In the genomic region with DNA sequence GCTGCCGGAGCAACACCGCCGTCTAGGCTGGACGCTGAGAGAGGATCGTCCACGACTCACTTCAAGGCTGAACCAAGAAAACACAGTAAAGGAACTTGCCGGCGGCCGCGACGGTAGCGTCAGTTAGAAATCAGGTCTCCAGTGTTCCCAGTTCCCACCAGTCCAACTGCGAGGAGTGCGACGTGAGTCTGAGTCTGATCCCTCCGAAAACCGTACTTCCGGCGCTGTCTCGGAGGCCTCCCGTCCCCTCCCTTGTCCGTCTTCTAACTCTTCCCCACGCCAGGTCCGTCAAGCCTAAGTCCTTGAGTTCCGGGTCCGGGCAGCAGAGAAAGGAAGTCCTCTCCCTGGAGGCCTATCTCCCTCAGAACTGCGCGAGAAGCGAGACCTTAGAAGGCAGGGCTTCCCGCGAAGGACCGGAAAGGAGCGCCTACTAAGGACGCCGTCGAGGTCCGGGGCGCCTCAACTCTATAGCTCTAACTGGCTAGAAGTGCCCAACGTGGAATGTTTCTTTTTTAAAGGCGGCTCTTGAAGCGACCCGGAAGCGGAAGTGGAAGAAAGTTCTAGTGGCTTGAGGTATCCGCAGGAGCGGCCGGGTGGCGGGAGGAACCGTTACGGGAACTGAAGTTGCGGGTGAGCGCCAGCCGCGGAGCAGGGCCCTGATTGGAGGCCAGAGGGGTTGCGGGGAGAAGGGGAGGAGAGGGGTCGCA, we compare ENCODE assay signal across 8 cellular contexts. TPM values are rescaled to one million over a fixed set of nuclear protein-coding genes. Genes with fewer than 3 reads are reported as not detected.
DNase-seq lines count a peak whose midpoint lies in the region; ATAC-seq and TF ChIP-seq lines count a peak whose summit lies in the region.

A gene with protein sequence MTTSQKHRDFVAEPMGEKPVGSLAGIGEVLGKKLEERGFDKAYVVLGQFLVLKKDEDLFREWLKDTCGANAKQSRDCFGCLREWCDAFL (plus strand): TSS at position 563 of the 707 bp plus-strand sequence. CDS start 748 bp downstream, outside the sequence.
A gene with protein sequence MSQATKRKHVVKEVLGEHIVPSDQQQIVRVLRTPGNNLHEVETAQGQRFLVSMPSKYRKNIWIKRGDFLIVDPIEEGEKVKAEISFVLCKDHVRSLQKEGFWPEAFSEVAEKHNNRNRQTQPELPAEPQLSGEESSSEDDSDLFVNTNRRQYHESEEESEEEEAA (minus strand): TSS at position 217 of the 707 bp plus-strand sequence. CDS start 1,768 bp downstream, outside the sequence.

- no peaks in the 10 kb centered on the region for H3K27me3 ChIP-seq in Peyer's patch
- H3K27me3 ChIP-seq in esophagus muscularis mucosa = no peaks in the 10 kb centered on the region
- H3K27me3 ChIP-seq in muscle layer of duodenum (ENCODE audit: low read depth, low read length) = no peaks in the 10 kb centered on the region

- H3K4me1 Mint-ChIP-seq in activated T-cell treated with anti-CD3 and anti-CD28 coated beads, Interleukin-2, amount 50 U/mL, for 4 hours (ENCODE audit: low read depth) = peaks cover 23% of the 10 kb centered on the region

- peak within 1 kb of the TSS; percentile 97 for H3K4me3 Mint-ChIP-seq in activated T-cell treated with anti-CD3 and anti-CD28 coated beads, Interleukin-2, amount 50 U/mL, for 4 hours

- TF ChIP-seq POLR2A in Peyer's patch (IDR thresholded peaks at IDR 0.05) = peak; percentile 30 to 64
- no peak for TF ChIP-seq POLR2A in esophagus muscularis mucosa (IDR thresholded peaks at IDR 0.05; ENCODE audit: low read depth)

- H3K4me3 ChIP-seq in Peyer's patch (peak within 1 kb of the TSS; percentile 75 to 90 (median 78)), esophagus muscularis mucosa (peak within 1 kb of the TSS; percentile 69 to 93 (median 85)), muscle layer of duodenum (ENCODE audit: low read depth in 1 of 2, low read length in 2 of 2) (peak within 1 kb of the TSS; percentile 100)

- ATAC-seq in GM21825 (IDR thresholded peaks at IDR 0.05; ENCODE audit: unreplicated experiment) = peak; percentile 72
- peak; percentile 93 to 95 for ATAC-seq in activated T-cell treated with anti-CD3 and anti-CD28 coated beads, Interleukin-2, amount 50 U/mL, for 4 hours

- H3K27ac ChIP-seq in KOPT-K1 (ENCODE audit: low read depth, low read length, poor library complexity, severe bottlenecking) (peak within 1 kb of the TSS; percentile 87), Peyer's patch (peak within 1 kb of the TSS; percentile 86 to 99 (median 94)), esophagus muscularis mucosa (replicated peaks in 1 of 4) (peak within 1 kb of the TSS; percentile 86 to 95 (median 94)), muscle layer of duodenum (ENCODE audit: low read length) (peak within 1 kb of the TSS; percentile 96)

- H3K9me3 Mint-ChIP-seq in activated T-cell treated with anti-CD3 and anti-CD28 coated beads, Interleukin-2, amount 50 U/mL, for 4 hours = no peaks in the 10 kb centered on the region

- peaks cover 33% of the 10 kb centered on the region for H3K36me3 Mint-ChIP-seq in activated T-cell treated with anti-CD3 and anti-CD28 coated beads, Interleukin-2, amount 50 U/mL, for 4 hours (ENCODE audit: insufficient read depth)

- no peak for TF ChIP-seq EP300 in esophagus muscularis mucosa (IDR thresholded peaks at IDR 0.05)

- H3K4me1 ChIP-seq in Peyer's patch (peaks cover 0 to 22% (median 4%) of the 10 kb centered on the region in 4 donors), esophagus muscularis mucosa (peaks cover 20 to 38% (median 29%) of the 10 kb centered on the region in 4 donors), muscle layer of duodenum (ENCODE audit: control insufficient read depth in 1 of 2, insufficient read depth in 2 of 2, low read length in 2 of 2) (peaks cover 8 to 26% of the 10 kb centered on the region in 2 donors)

- no peaks in the 10 kb centered on the region for H3K27me3 Mint-ChIP-seq in activated T-cell treated with anti-CD3 and anti-CD28 coated beads, Interleukin-2, amount 50 U/mL, for 4 hours (ENCODE audit: low read depth)

- DNase-seq in DMS53 treated with DMSO at 0.1 percent for 48 hours (lab: John Stamatoyannopoulos, UW; ENCODE audit: unreplicated experiment) (peak; percentile 98), Peyer's patch (peak; percentile 88 to 97 (median 92)), esophagus muscularis mucosa (ENCODE audit: extremely low spot score) (peak; percentile 97)
- DNase-seq in activated T-cell treated with anti-CD3 and anti-CD28 coated beads, Interleukin-2, amount 50 U/mL, for 4 hours = peak; percentile 86
- DNase-seq in stimulated activated CD8-positive, alpha-beta memory T cell treated with anti-CD3 and anti-CD28 coated beads, Interleukin-7, amount 100 ng/mL, for 24 hours (ENCODE audit: low read depth) = peak; percentile 83

- intact Hi-C loops in esophagus muscularis mucosa (cut with DNase I) = loop anchor here (5.0 kb wide), 2 partner anchors 40 to 115 kb away; a partner anchor contains a TSS

- H3K9me3 ChIP-seq in KOPT-K1 (ENCODE audit: insufficient read depth, low read length, poor library complexity, severe bottlenecking) (no peaks in the 10 kb centered on the region), Peyer's patch (no peaks in the 10 kb centered on the region), esophagus muscularis mucosa (no peaks in the 10 kb centered on the region), muscle layer of duodenum (ENCODE audit: control insufficient read depth in 1 of 2, low read length in 2 of 2) (no peaks in the 10 kb centered on the region)

- WGBS in esophagus muscularis mucosa = under 1% methylated on average over 50 of the region's 55 CpGs

- peak in 1 of 6 experiments; percentile 13 for TF ChIP-seq CTCF in Peyer's patch (IDR thresholded peaks at IDR 0.05)
- TF ChIP-seq CTCF in esophagus muscularis mucosa (IDR thresholded peaks at IDR 0.05) = peak in 1 of 3 experiments; percentile 6

- H3K36me3 ChIP-seq in KOPT-K1 (ENCODE audit: insufficient read depth, low read length) (peaks cover 71% of the 10 kb centered on the region), Peyer's patch (peaks cover 0 to 45% (median 0%) of the 10 kb centered on the region in 3 donors), esophagus muscularis mucosa (peaks cover 29 to 62% (median 60%) of the 10 kb centered on the region in 4 donors), muscle layer of duodenum (ENCODE audit: control insufficient read depth in 1 of 2, insufficient read depth in 2 of 2, low read length in 2 of 2) (peaks cover 43 to 54% of the 10 kb centered on the region in 2 donors)

RNA-seq across cellular contexts. Expression of the first gene that starts in this region (rescaled TPM):
- total RNA-seq in Peyer's patch = 10 to 100 TPM; 25.4 to 42.4 (median 27.7) TPM
- 100 to 1,000 TPM; 286 to 337 (median 326) TPM for total RNA-seq in activated T-cell treated with anti-CD3 and anti-CD28 coated beads, Interleukin-2, amount 50 U/mL, for 4 hours
- 10 to 100 TPM; 46.9 to 72.5 (median 57.9) TPM for total RNA-seq in esophagus muscularis mucosa

RNA-seq across cellular contexts. Expression of the second gene that starts in this region (rescaled TPM):
- total RNA-seq in Peyer's patch (10 to 100 TPM; 15.1 to 66.0 (median 23.7) TPM), esophagus muscularis mucosa (10 to 100 TPM; 25.3 to 34.9 (median 28.2) TPM)
- 10 to 100 TPM; 71.4 to 76.9 (median 76.0) TPM for total RNA-seq in activated T-cell treated with anti-CD3 and anti-CD28 coated beads, Interleukin-2, amount 50 U/mL, for 4 hours

Comparison
In these comparisons a context has a peak if more than half of its experiments do, and no peak if none do; other contexts are left out.
1. Peak in every context shown above with its lines: DNase-seq, ATAC-seq, H3K4me3 ChIP-seq and H3K27ac ChIP-seq.